Comparison of ENCODE assay signal across 23 cellular contexts in genomic region chr17:40431231-40431602, GRCh38.
"Had no signal": no experiment of that assay in that cellular context is flagged by ENCODE, and none has a peak within 500 bp of the region (broad histone marks: within the 10 kb centered on the region; RNA-seq: fewer than 3 reads in every experiment).

No MANE protein-coding gene starts in this region.

- H3K9me3 Mint-ChIP-seq: activated T-helper 1 cell treated with anti-CD3 and anti-CD28 coated beads, Interleukin-12 subunit alpha, Interleukin-12 subunit beta, Interleukin-2, Interleukin-4 antibody, amounts not matched to agents 30 ng/mL and 10 ng/mL and 1 ng/mL, durations not matched to agents 14 hours and 24 hours and 36 hours; central memory CD8-positive, alpha-beta T cell; memory B cell; natural killer cell treated with Interleukin-12 subunit alpha and Interleukin-12 subunit beta and Interleukin-15 and Interleukin-18, amount 100 ng/mL, for 72 hours; stimulated activated naive CD8-positive, alpha-beta T cell treated with anti-CD3 and anti-CD28 coated beads, Interleukin-15, amount 100 ng/mL, for 72 hours had no signal

- H3K36me3 ChIP-seq: breast epithelium, esophagus squamous epithelium, gastroesophageal sphincter, neutrophil, ovary, prostate gland, SJSA1, transverse colon, WERI-Rb-1 had no signal

- ATAC-seq: gastroesophageal sphincter; natural killer cell treated with Interleukin-12 subunit alpha and Interleukin-12 subunit beta and Interleukin-15 and Interleukin-18, amount 100 ng/mL, for 72 hours; stimulated activated naive CD8-positive, alpha-beta T cell treated with anti-CD3 and anti-CD28 coated beads, Interleukin-15, amount 100 ng/mL, for 72 hours had no signal

- H3K9me3 ChIP-seq: breast epithelium, esophagus squamous epithelium, gastroesophageal sphincter, neutrophil, ovary, prostate gland, SJSA1, transverse colon had no signal

- DNase-seq: activated CD4-positive, alpha-beta T cell treated with anti-CD3 and anti-CD28 coated beads, Interleukin-2, amount 50 U/mL, for 4 hours; activated naive CD4-positive, alpha-beta T cell; amniotic stem cell; cortex of kidney; endodermal cell; esophagus squamous epithelium; stimulated activated CD4-positive, alpha-beta T cell treated with anti-CD3 and anti-CD28 coated beads, Interleukin-1b, Interleukin-23, amount 100 ng/mL, for 48 hours; stimulated activated naive CD8-positive, alpha-beta T cell treated with anti-CD3 and anti-CD28 coated beads, Interleukin-15, amount 100 ng/mL, for 72 hours; T-helper 1 cell; transverse colon; WERI-Rb-1 had no signal

- H3K4me1 ChIP-seq: breast epithelium, prostate gland, SJSA1 had no signal

- H3K4me3 Mint-ChIP-seq: activated naive CD8-positive, alpha-beta T cell; activated T-helper 1 cell treated with anti-CD3 and anti-CD28 coated beads, Interleukin-12 subunit alpha, Interleukin-12 subunit beta, Interleukin-2, Interleukin-4 antibody, amounts not matched to agents 30 ng/mL and 10 ng/mL and 1 ng/mL, durations not matched to agents 14 hours and 24 hours and 36 hours; central memory CD8-positive, alpha-beta T cell; endodermal cell; memory B cell; natural killer cell treated with Interleukin-12 subunit alpha and Interleukin-12 subunit beta and Interleukin-15 and Interleukin-18, amount 100 ng/mL, for 72 hours; stimulated activated naive CD8-positive, alpha-beta T cell treated with anti-CD3 and anti-CD28 coated beads, Interleukin-15, amount 100 ng/mL, for 72 hours had no signal

- H3K27ac Mint-ChIP-seq: activated naive CD8-positive, alpha-beta T cell; endodermal cell; memory B cell; natural killer cell treated with Interleukin-12 subunit alpha and Interleukin-12 subunit beta and Interleukin-15 and Interleukin-18, amount 100 ng/mL, for 72 hours had no signal

- H3K27me3 Mint-ChIP-seq: activated naive CD8-positive, alpha-beta T cell; central memory CD8-positive, alpha-beta T cell had no signal

- H3K36me3 Mint-ChIP-seq: activated naive CD8-positive, alpha-beta T cell; memory B cell; natural killer cell treated with Interleukin-12 subunit alpha and Interleukin-12 subunit beta and Interleukin-15 and Interleukin-18, amount 100 ng/mL, for 72 hours had no signal

- H3K4me3 ChIP-seq: breast epithelium, esophagus squamous epithelium, gastroesophageal sphincter, ovary, prostate gland, SJSA1, skin epidermis, transverse colon had no signal

- H3K27me3 ChIP-seq: breast epithelium, esophagus squamous epithelium, gastroesophageal sphincter, ovary, SJSA1, transverse colon had no signal

- H3K4me1 Mint-ChIP-seq: memory B cell had no signal

- H3K27ac ChIP-seq: breast epithelium, esophagus squamous epithelium, gastroesophageal sphincter, neutrophil, ovary, prostate gland, SJSA1, skin epidermis, transverse colon, WERI-Rb-1 had no signal
